Comparison of ENCODE assay signal across 12 cellular contexts in genomic region chr6:142569676-142570075, GRCh38.
DNase-seq lines count a peak whose midpoint lies in the region; ATAC-seq, FAIRE-seq and TF ChIP-seq lines count a peak whose summit lies in the region.
"Had no signal": no experiment of that assay in that cellular context is flagged by ENCODE, and none has a peak within 500 bp of the region (broad histone marks: within the 10 kb centered on the region; RNA-seq: fewer than 3 reads in every experiment).

No MANE protein-coding gene starts in this region.

- no peak overlapping the region for H3K27ac ChIP-seq in HepG2 (ENCODE audit: extremely low read length, insufficient read depth, low read length)

- H3K27me3 Mint-ChIP-seq in activated naive CD4-positive, alpha-beta T cell treated with anti-CD3 and anti-CD28 coated beads, Interleukin-2, amount 50 U/mL, for 24 hours: no peaks in the 10 kb centered on the region
- no peaks in the 10 kb centered on the region for H3K27me3 Mint-ChIP-seq in activated naive CD8-positive, alpha-beta T cell treated with anti-CD3 and anti-CD28 coated beads, Interleukin-2, amount 10 ng/mL, durations not matched to agents 7 days and 5 days
- peaks cover 2 to 4% (median 3%) of the 10 kb centered on the region in 3 donors for H3K27me3 Mint-ChIP-seq in CD14-positive monocyte (ENCODE audit: low read depth in 3 of 3)

- H2AFZ ChIP-seq in HepG2 (ENCODE audit: low read length): no peak overlapping the region

- no peak for TF ChIP-seq EP300 in HepG2 (IDR thresholded peaks at IDR 0.05; ENCODE audit: low read depth in 2 of 2, low read length in 2 of 2)
- TF ChIP-seq EP300 in HepG2 (CRISPR knock-in tag; IDR thresholded peaks at IDR 0.05; ENCODE audit: borderline replicate concordance): no peak

- H3K9me3 ChIP-seq in HepG2 (ENCODE audit: low read length): peaks cover 17% of the 10 kb centered on the region

- CTCF ChIA-PET in HepG2 (lab: Yijun Ruan, JAX; ENCODE audit: low intra/inter-chr PET ratio, low total read pairs): no interaction called here

- no peak overlapping the region for H3K4me2 ChIP-seq in HepG2 (ENCODE audit: low read depth, low read length)

- no TSS peak for BruUV-seq in HepG2 (replicated peaks; lab: Mats Ljungman, UMichigan)

- no peak overlapping the region for H3K4me3 ChIP-seq in HepG2 (replicated peaks in 1 of 3; ENCODE audit: insufficient read depth in 1 of 3, low read depth in 2 of 3, low read length in 3 of 3)

- peak; percentile 67 for ATAC-seq in activated naive CD8-positive, alpha-beta T cell treated with anti-CD3 and anti-CD28 coated beads, Interleukin-2, amount 10 ng/mL, durations not matched to agents 7 days and 5 days (ENCODE audit: low read depth)
- ATAC-seq in HepG2 (no peak), GM18909 (IDR thresholded peaks at IDR 0.05; ENCODE audit: poor library complexity, unreplicated experiment) (no peak), GM18519 (IDR thresholded peaks at IDR 0.05; ENCODE audit: low FRiP score, unreplicated experiment) (no peak), HG02884 (IDR thresholded peaks at IDR 0.05; ENCODE audit: unreplicated experiment) (no peak)
- ATAC-seq: stimulated activated memory B cell treated with anti-CD40 and anti-IgM and Interleukin-4, amounts not matched to agents 10 μg/mL and 1 μg/mL and 100 μg/mL, for 72 hours had no signal

- peak overlapping the region; percentile 84 for H3K27ac Mint-ChIP-seq in activated naive CD4-positive, alpha-beta T cell treated with anti-CD3 and anti-CD28 coated beads, Interleukin-2, amount 50 U/mL, for 24 hours
- peak overlapping the region; percentile 10 for H3K27ac Mint-ChIP-seq in activated naive CD8-positive, alpha-beta T cell treated with anti-CD3 and anti-CD28 coated beads, Interleukin-2, amount 10 ng/mL, durations not matched to agents 7 days and 5 days
- H3K27ac Mint-ChIP-seq in CD14-positive monocyte: no peak overlapping the region
- H3K27ac Mint-ChIP-seq: stimulated activated memory B cell treated with anti-CD40 and anti-IgM and Interleukin-4, amounts not matched to agents 10 μg/mL and 1 μg/mL and 100 μg/mL, for 72 hours had no signal

- no peaks in the 10 kb centered on the region for H3K79me2 ChIP-seq in HepG2 (ENCODE audit: insufficient read depth, low read length)

- H3K4me1 Mint-ChIP-seq in activated naive CD4-positive, alpha-beta T cell treated with anti-CD3 and anti-CD28 coated beads, Interleukin-2, amount 50 U/mL, for 24 hours: peaks cover 67% of the 10 kb centered on the region
- H3K4me1 Mint-ChIP-seq in activated naive CD8-positive, alpha-beta T cell treated with anti-CD3 and anti-CD28 coated beads, Interleukin-2, amount 10 ng/mL, durations not matched to agents 7 days and 5 days: peaks cover 32% of the 10 kb centered on the region
- no peaks in the 10 kb centered on the region for H3K4me1 Mint-ChIP-seq in CD14-positive monocyte

- POLR2A ChIA-PET in activated naive CD8-positive, alpha-beta T cell treated with anti-CD3 and anti-CD28 coated beads, Interleukin-2, amount 10 ng/mL, durations not matched to agents 7 days and 5 days (lab: Charles Lee): no interaction called here
- POLR2A ChIA-PET in HepG2 (lab: Yijun Ruan, JAX): no interaction called here

- H3K36me3 ChIP-seq in HepG2 (replicated peaks in 1 of 2; ENCODE audit: control insufficient read depth in 1 of 2, insufficient read depth in 2 of 2, low read length in 2 of 2): no peaks in the 10 kb centered on the region

- TF ChIP-seq RAD21 in HepG2 (CRISPR knock-in tag; IDR thresholded peaks at IDR 0.05): no peak

- no peak for FAIRE-seq in HepG2 (lab: Jason Lieb, UNC)
- FAIRE-seq: H54 had no signal

- TF ChIP-seq CTCF in HepG2 (CRISPR knock-in tag; IDR thresholded peaks at IDR 0.05) (no peak), CD14-positive monocyte (IDR thresholded peaks at IDR 0.05) (no peak)

- H3K4me3 Mint-ChIP-seq in activated naive CD4-positive, alpha-beta T cell treated with anti-CD3 and anti-CD28 coated beads, Interleukin-2, amount 50 U/mL, for 24 hours: peak overlapping the region; percentile 73
- peak overlapping the region; percentile 17 for H3K4me3 Mint-ChIP-seq in activated naive CD8-positive, alpha-beta T cell treated with anti-CD3 and anti-CD28 coated beads, Interleukin-2, amount 10 ng/mL, durations not matched to agents 7 days and 5 days
- no peak overlapping the region for H3K4me3 Mint-ChIP-seq in CD14-positive monocyte
- H3K4me3 Mint-ChIP-seq: stimulated activated memory B cell treated with anti-CD40 and anti-IgM and Interleukin-4, amounts not matched to agents 10 μg/mL and 1 μg/mL and 100 μg/mL, for 72 hours had no signal

- peaks cover 6% of the 10 kb centered on the region for H3K36me3 Mint-ChIP-seq in activated naive CD4-positive, alpha-beta T cell treated with anti-CD3 and anti-CD28 coated beads, Interleukin-2, amount 50 U/mL, for 24 hours
- H3K36me3 Mint-ChIP-seq in activated naive CD8-positive, alpha-beta T cell treated with anti-CD3 and anti-CD28 coated beads, Interleukin-2, amount 10 ng/mL, durations not matched to agents 7 days and 5 days: peaks cover 8% of the 10 kb centered on the region
- no peaks in the 10 kb centered on the region for H3K36me3 Mint-ChIP-seq in CD14-positive monocyte
- H3K36me3 Mint-ChIP-seq: stimulated activated memory B cell treated with anti-CD40 and anti-IgM and Interleukin-4, amounts not matched to agents 10 μg/mL and 1 μg/mL and 100 μg/mL, for 72 hours had no signal

- TF ChIP-seq POLR2A in HepG2 (IDR thresholded peaks at IDR 0.05; ENCODE audit: insufficient read depth in 1 of 2, low read depth in 2 of 2, low read length in 2 of 2): no peak

- no peak overlapping the region for H3K9ac ChIP-seq in HepG2 (ENCODE audit: insufficient read depth, low read depth, low read length)

- peaks cover 4% of the 10 kb centered on the region for H3K9me3 Mint-ChIP-seq in activated naive CD4-positive, alpha-beta T cell treated with anti-CD3 and anti-CD28 coated beads, Interleukin-2, amount 50 U/mL, for 24 hours
- H3K9me3 Mint-ChIP-seq in activated naive CD8-positive, alpha-beta T cell treated with anti-CD3 and anti-CD28 coated beads, Interleukin-2, amount 10 ng/mL, durations not matched to agents 7 days and 5 days: peaks cover 13% of the 10 kb centered on the region
- peaks cover 8 to 12% (median 11%) of the 10 kb centered on the region in 7 donors for H3K9me3 Mint-ChIP-seq in CD14-positive monocyte

- H4K20me1 ChIP-seq in HepG2 (ENCODE audit: insufficient read depth, low read length): no peaks in the 10 kb centered on the region

- no peak for DNase-seq in activated naive CD4-positive, alpha-beta T cell treated with anti-CD3 and anti-CD28 coated beads, Interleukin-2, amount 50 U/mL, for 16 hours
- no peak for DNase-seq in activated naive CD8-positive, alpha-beta T cell treated with anti-CD3 and anti-CD28 coated beads, Interleukin-2, amount 10 ng/mL, durations not matched to agents 7 days and 5 days
- DNase-seq in HepG2 (ENCODE audit: low spot score): peak; percentile 15
- DNase-seq in CD14-positive monocyte (ENCODE audit: low spot score): no peak
- DNase-seq: activated CD8-positive, alpha-beta memory T cell treated with anti-CD3 and anti-CD28 coated beads, Interleukin-2, amount 50 U/mL, for 4 hours; NCI-H2029 had no signal

- intact Hi-C loops in HepG2 (cut with micrococcal nuclease; ENCODE audit: unreplicated experiment) (loop anchor here (5.0 kb wide), 1 partner anchor 123 kb away; no protein-coding TSS in a partner anchor), CD14-positive monocyte (cut with micrococcal nuclease) (loop anchor here in 1 of 2 donors (5.0 to 10.0 kb wide), 2 partner anchors 455 to 858 kb away; no protein-coding TSS in a partner anchor)

- H3K27me3 ChIP-seq in HepG2 (ENCODE audit: control insufficient read depth in 1 of 2, insufficient read depth in 2 of 2, low read length in 2 of 2): no peaks in the 10 kb centered on the region; a peak in 1 of 5 replicates

- in situ Hi-C loops in HepG2 (cut with HindIII; ENCODE audit: extremely low pct_ligation_motif_present, low pct_unique_long_range_greater_than_20kb): no loop called here

- no peaks in the 10 kb centered on the region for H3K4me1 ChIP-seq in HepG2 (ENCODE audit: insufficient read depth, low read length)

- WGBS in HepG2 (ENCODE audit: low lambda C conversion rate): 7% methylated on average over 1 of the region's 1 CpG

TF ChIP-seq in HepG2, 621 proteins besides CTCF, POLR2A, EP300 and RAD21:
- no peak for TF ChIP-seq ZNF331 (CRISPR knock-in tag; IDR thresholded peaks at IDR 0.05)
- TF ChIP-seq FOSL1 (CRISPR knock-in tag; IDR thresholded peaks at IDR 0.05; ENCODE audit: borderline replicate concordance): no peak
- TF ChIP-seq PLSCR1 (CRISPR knock-in tag; IDR thresholded peaks at IDR 0.05; ENCODE audit: borderline replicate concordance): no peak
- no peak for TF ChIP-seq ZNF598 (CRISPR knock-in tag; IDR thresholded peaks at IDR 0.05; ENCODE audit: borderline replicate concordance)
- no peak for TF ChIP-seq PREB (CRISPR knock-in tag; IDR thresholded peaks at IDR 0.05)
- no peak for TF ChIP-seq NFE2 (CRISPR knock-in tag; IDR thresholded peaks at IDR 0.05)
- TF ChIP-seq ZNF235 (CRISPR knock-in tag; IDR thresholded peaks at IDR 0.05; ENCODE audit: borderline replicate concordance): no peak
TF ChIP-seq in HepG2: peak in this region for 0.

Comparison
In these comparisons a context has a peak if more than half of its experiments do, and no peak if none do; other contexts are left out.
1. H3K27ac Mint-ChIP-seq: peak in activated naive CD4-positive, alpha-beta T cell treated with anti-CD3 and anti-CD28 coated beads, Interleukin-2, amount 50 U/mL, for 24 hours (single experiment) and activated naive CD8-positive, alpha-beta T cell treated with anti-CD3 and anti-CD28 coated beads, Interleukin-2, amount 10 ng/mL, durations not matched to agents 7 days and 5 days (single experiment); none in CD14-positive monocyte (0 of 7).
2. H3K4me3 Mint-ChIP-seq: peak in activated naive CD4-positive, alpha-beta T cell treated with anti-CD3 and anti-CD28 coated beads, Interleukin-2, amount 50 U/mL, for 24 hours (single experiment) and activated naive CD8-positive, alpha-beta T cell treated with anti-CD3 and anti-CD28 coated beads, Interleukin-2, amount 10 ng/mL, durations not matched to agents 7 days and 5 days (single experiment); none in CD14-positive monocyte (0 of 2).